In the genomic region with DNA sequence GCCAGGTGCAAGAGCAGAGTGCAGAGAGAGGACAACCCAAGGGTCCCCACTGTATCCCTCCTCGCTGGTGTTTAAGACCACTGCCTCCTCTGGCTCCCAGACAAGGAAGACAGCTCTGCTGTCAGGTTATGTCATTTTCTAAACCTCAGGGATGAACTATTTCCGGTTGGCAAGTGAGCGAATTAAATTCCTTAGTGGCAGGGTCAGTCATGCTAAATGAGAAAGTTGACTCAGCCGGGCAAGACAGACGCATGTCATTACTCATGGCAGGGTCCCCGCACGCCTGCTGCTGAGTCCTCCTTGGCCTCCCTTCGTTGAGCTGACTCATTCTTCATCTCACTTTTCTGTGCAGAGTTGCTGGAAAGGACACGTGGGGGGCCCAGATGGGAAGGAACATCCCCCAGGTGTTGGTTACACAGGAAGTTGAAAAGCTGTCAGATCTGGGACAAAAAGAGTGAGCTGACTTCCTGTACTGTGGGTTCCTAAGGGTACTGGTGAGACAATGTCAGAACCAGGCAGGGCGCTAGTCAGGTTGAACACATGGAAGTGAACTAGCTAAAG, we compare ENCODE assay signal across 9 cellular contexts. TPM values are rescaled to one million over a fixed set of nuclear protein-coding genes. Genes with fewer than 3 reads are reported as not detected.
A peak's percentile ranks its signal among the peaks of the same experiment; 100 is the strongest.
DNase-seq lines count a peak whose midpoint lies in the region; ATAC-seq, FAIRE-seq and TF ChIP-seq lines count a peak whose summit lies in the region.
"Had no signal": no experiment of that assay in that cellular context is flagged by ENCODE, and none has a peak within 500 bp of the region (broad histone marks: within the 10 kb centered on the region; RNA-seq: fewer than 3 reads in every experiment).

No MANE protein-coding gene starts in this region.

- FAIRE-seq in H1 (lab: Jason Lieb, UNC): no peak
- FAIRE-seq: endometrium had no signal

- H3K27me3 Mint-ChIP-seq in activated CD4-positive, alpha-beta T cell treated with anti-CD3 and anti-CD28 coated beads, Interleukin-2, amount 10 ng/mL, durations not matched to agents 24 days and 14 days: no peaks in the 10 kb centered on the region

- WGBS in H1 (ENCODE audit: extremely low coverage in 1 of 2, insufficient coverage in 1 of 2, insufficient read length in 1 of 2, insufficient replicate concordance in 2 of 2, low coverage in 1 of 2, low lambda C conversion rate in 2 of 2, missing lambda C conversion rate in 1 of 2), 2 experiments: 89% methylated on average over 10 of the region's 10 CpGs; no CpG with 5 or more reads in 1 of the 2 experiments

- peaks cover 11% of the 10 kb centered on the region for H3K9me3 Mint-ChIP-seq in activated CD4-positive, alpha-beta T cell treated with anti-CD3 and anti-CD28 coated beads, Interleukin-2, amount 10 ng/mL, durations not matched to agents 24 days and 14 days

- no peak overlapping the region for H3K23ac ChIP-seq in H1 (ENCODE audit: insufficient read length)

- no peak overlapping the region for H2BK12ac ChIP-seq in H1 (ENCODE audit: low read depth, low read length)

- no peak overlapping the region for H2BK15ac ChIP-seq in H1 (ENCODE audit: low read length)

- H3K56ac ChIP-seq in H1 (replicated peaks; ENCODE audit: insufficient read length, low read depth, low read length): no peak overlapping the region

- no peak overlapping the region for H3K4me2 ChIP-seq in H1 (ENCODE audit: insufficient read depth in 1 of 2, low read depth in 2 of 2, low read length in 2 of 2)

- no peaks in the 10 kb centered on the region for H3K9me3 ChIP-seq in H1 (ENCODE audit: insufficient read depth in 2 of 2, low read depth in 1 of 2, low read length in 1 of 2)

- no peak overlapping the region for H3K4ac ChIP-seq in H1 (replicated peaks; ENCODE audit: insufficient read length, low read depth, low read length)

- no peak for TF ChIP-seq POLR2A in H1 (IDR thresholded peaks at IDR 0.05; ENCODE audit: control extremely low read depth in 1 of 2, low read depth in 2 of 2, low read length in 2 of 2)

- intact Hi-C loops in activated CD4-positive, alpha-beta T cell treated with anti-CD3 and anti-CD28 coated beads, Interleukin-2, amount 10 ng/mL, durations not matched to agents 24 days and 14 days (cut with micrococcal nuclease): loop anchor here (1.0 kb wide), 2 partner anchors 20 to 26 kb away; no protein-coding TSS in a partner anchor
- intact Hi-C loops in Right ventricle myocardium superior (cut with DNase I): no loop called here

- H3K79me1 ChIP-seq in H1 (ENCODE audit: low read depth, low read length): no peaks in the 10 kb centered on the region

- no peaks in the 10 kb centered on the region for H3K36me3 ChIP-seq in H1 (ENCODE audit: control insufficient read depth in 2 of 4, insufficient read depth in 4 of 4, low read length in 3 of 4)

- peak overlapping the region; percentile 73 for H3K27ac Mint-ChIP-seq in activated CD4-positive, alpha-beta T cell treated with anti-CD3 and anti-CD28 coated beads, Interleukin-2, amount 10 ng/mL, durations not matched to agents 24 days and 14 days

- H2BK20ac ChIP-seq in H1 (ENCODE audit: low read length): no peak overlapping the region

- no peak overlapping the region for H3K9ac ChIP-seq in H1 (replicated peaks in 1 of 4; ENCODE audit: extremely low read depth in 1 of 4, low read depth in 3 of 4, low read length in 3 of 4)

- H3K4me3 ChIP-seq in H1 (ENCODE audit: extremely low read depth in 1 of 4, insufficient read depth in 2 of 4, low read depth in 3 of 4, low read length in 4 of 4): no peak overlapping the region

- 0 out of 2 replicates have a peak overlapping the region, but pooled peaks have one; percentile 1 for H2BK5ac ChIP-seq in H1 (ENCODE audit: low read depth, low read length)

- no peak for TF ChIP-seq EP300 in H1 (IDR thresholded peaks at IDR 0.05; ENCODE audit: borderline replicate concordance in 1 of 2, low read depth in 2 of 2, low read length in 2 of 2)

- ATAC-seq in HG03280 (IDR thresholded peaks at IDR 0.05; ENCODE audit: unreplicated experiment) (peak; percentile 59), HG02870 (IDR thresholded peaks at IDR 0.05; ENCODE audit: unreplicated experiment) (no peak), Right ventricle myocardium superior (ENCODE audit: poor library complexity) (no peak)

- H4K20me1 ChIP-seq in H1 (replicated peaks in 1 of 2; ENCODE audit: control insufficient read depth in 1 of 2, insufficient read depth in 2 of 2, low read length in 2 of 2): no peaks in the 10 kb centered on the region

- H3K14ac ChIP-seq in H1 (ENCODE audit: insufficient read length): no peak overlapping the region

- no peak overlapping the region for H4K8ac ChIP-seq in H1 (ENCODE audit: extremely low read depth, insufficient read depth, low read length)

- TF ChIP-seq RAD21 in H1 (IDR thresholded peaks at IDR 0.05 in 1 of 2, conservative IDR thresholded peaks at IDR 0.05 in 1 of 2; ENCODE audit: low read depth in 2 of 2, low read length in 2 of 2): no peak

- no peaks in the 10 kb centered on the region for H3K4me1 ChIP-seq in H1 (replicated peaks in 1 of 4; ENCODE audit: control insufficient read depth in 3 of 4, insufficient read depth in 4 of 4, low read length in 3 of 4)

- H3K23me2 ChIP-seq in H1 (ENCODE audit: low read depth, low read length): no peaks in the 10 kb centered on the region

- no peak overlapping the region for H4K5ac ChIP-seq in H1 (ENCODE audit: insufficient read length, low read depth, low read length)

- no peaks in the 10 kb centered on the region for H3K79me2 ChIP-seq in H1 (ENCODE audit: control insufficient read depth in 1 of 2, insufficient read depth in 2 of 2, low read length in 2 of 2)

- H2AK5ac ChIP-seq in H1 (ENCODE audit: low read depth, low read length): no peak overlapping the region

- no peak for TF ChIP-seq CTCF in H1 (IDR thresholded peaks at IDR 0.05; ENCODE audit: control extremely low read depth in 1 of 3, insufficient read depth in 1 of 3, low read depth in 1 of 3, low read length in 3 of 3)

- CTCF ChIA-PET in H1 (lab: Charles Lee; ENCODE audit: partially characterized antibody): interaction anchor here (0.5 kb wide), 1 partner anchor 93 kb away, joined by 3 read pairs; no protein-coding TSS in a partner anchor

- H4K91ac ChIP-seq in H1 (replicated peaks; ENCODE audit: insufficient read length, low read length): no peak overlapping the region

- peaks cover 7% of the 10 kb centered on the region for H3K36me3 Mint-ChIP-seq in activated CD4-positive, alpha-beta T cell treated with anti-CD3 and anti-CD28 coated beads, Interleukin-2, amount 10 ng/mL, durations not matched to agents 24 days and 14 days (ENCODE audit: low read depth)

- H3K18ac ChIP-seq in H1 (ENCODE audit: extremely low read depth, low read length): no peak overlapping the region

- peak overlapping the region; percentile 68 for H3K4me3 Mint-ChIP-seq in activated CD4-positive, alpha-beta T cell treated with anti-CD3 and anti-CD28 coated beads, Interleukin-2, amount 10 ng/mL, durations not matched to agents 24 days and 14 days

- peak; percentile 17 for DNase-seq in AG08396 (ENCODE audit: low spot score)
- DNase-seq in activated CD4-positive, alpha-beta T cell treated with anti-CD3 and anti-CD28 coated beads, Interleukin-2, amount 10 ng/mL, durations not matched to agents 24 days and 14 days: peak; percentile 85
- DNase-seq in H1 (ENCODE audit: low read depth in 1 of 2, low spot score in 2 of 2): no peak
- peak; percentile 29 for DNase-seq in stimulated activated CD8-positive, alpha-beta memory T cell treated with anti-CD3 and anti-CD28 coated beads, Interleukin-12 subunit alpha, Interleukin-12 subunit beta, amount 100 ng/mL, for 4 hours (ENCODE audit: low read depth)
- no peak for DNase-seq in SK-N-DZ (ENCODE audit: low spot score)
- no peak for DNase-seq in Right ventricle myocardium superior

- no peaks in the 10 kb centered on the region for H3K27me3 ChIP-seq in H1 (replicated peaks in 1 of 4; ENCODE audit: control insufficient read depth in 3 of 4, extremely low read depth in 1 of 4, insufficient read depth in 3 of 4, low read length in 3 of 4)

- H2BK120ac ChIP-seq in H1 (replicated peaks; ENCODE audit: low read depth, low read length): no peak overlapping the region

- H3K4me1 Mint-ChIP-seq in activated CD4-positive, alpha-beta T cell treated with anti-CD3 and anti-CD28 coated beads, Interleukin-2, amount 10 ng/mL, durations not matched to agents 24 days and 14 days: peaks cover 43% of the 10 kb centered on the region

- H3K27ac ChIP-seq in H1 (ENCODE audit: low read depth, low read length): no peak overlapping the region

- H2AFZ ChIP-seq in H1 (ENCODE audit: low read length): no peak overlapping the region

- POLR2A ChIA-PET in H1 (lab: Charles Lee; ENCODE audit: partially characterized antibody): no interaction called here

TF ChIP-seq in H1, 55 proteins besides CTCF, POLR2A, EP300 and RAD21 (continues in another document):
- no peak for TF ChIP-seq TBP (IDR thresholded peaks at IDR 0.05; ENCODE audit: low read depth, low read length)
- TF ChIP-seq SRF (IDR thresholded peaks at IDR 0.05; ENCODE audit: low read depth, low read length): no peak
- TF ChIP-seq SP1 (IDR thresholded peaks at IDR 0.05; ENCODE audit: low read depth, low read length): no peak
- TF ChIP-seq BRCA1 (IDR thresholded peaks at IDR 0.05; ENCODE audit: low read depth, low read length): no peak
- TF ChIP-seq, protein P1, sequence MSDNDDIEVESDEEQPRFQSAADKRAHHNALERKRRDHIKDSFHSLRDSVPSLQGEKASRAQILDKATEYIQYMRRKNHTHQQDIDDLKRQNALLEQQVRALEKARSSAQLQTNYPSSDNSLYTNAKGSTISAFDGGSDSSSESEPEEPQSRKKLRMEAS (IDR thresholded peaks at IDR 0.05): no peak
- no peak for TF ChIP-seq SP4 (IDR thresholded peaks at IDR 0.05; ENCODE audit: low read length)
- TF ChIP-seq SIRT6 (IDR thresholded peaks at IDR 0.05; ENCODE audit: low read length): no peak
- no peak for TF ChIP-seq CEBPB (IDR thresholded peaks at IDR 0.05; ENCODE audit: low read depth, low read length)
- TF ChIP-seq EZH2 (IDR thresholded peaks at IDR 0.05; ENCODE audit: low read depth, low read length, severe bottlenecking): no peak

RNA-seq across cellular contexts. Expression of gene UCN3, which starts 47.1 kb away (rescaled TPM):
- not detected in 2 replicates for total RNA-seq in activated CD4-positive, alpha-beta T cell treated with anti-CD3 and anti-CD28 coated beads, Interleukin-2, amount 10 ng/mL, durations not matched to agents 24 days and 14 days
- not detected in 2 replicates for total RNA-seq in H1 (2021; fragmentation: NEBNext Ultra II Directional; extraction: Animal tissue kit (Norgen Biotek cat#: 25700))
- not detected in 2 replicates for polyA plus RNA-seq in H1 (2011; rRNA removed)
- not detected for polyA plus RNA-seq in H1 (2011; cell fraction: cytosol; rRNA removed)
- polyA plus RNA-seq in H1 (2011; cell fraction: nucleus; rRNA removed): not detected
- not detected in 4 replicates for polyA plus RNA-seq in H1 (2012, experiment 1 of 2)
- not detected for polyA plus RNA-seq in H1 (2012, experiment 2 of 2)
- polyA plus RNA-seq in H1 (2013, experiment 1 of 2): not detected
- not detected for polyA plus RNA-seq in H1 (2013, experiment 2 of 2)
- polyA minus RNA-seq in H1 (2011; rRNA and poly(A)+ RNA removed): not detected in 2 replicates
- not detected for polyA minus RNA-seq in H1 (2011; cell fraction: cytosol; rRNA and poly(A)+ RNA removed)
- polyA minus RNA-seq in H1 (2011; cell fraction: nucleus; rRNA and poly(A)+ RNA removed): not detected
- polyA plus RNA-seq in SK-N-DZ (2014; cell fraction: cytosol; rRNA removed): not detected in 2 replicates
- polyA plus RNA-seq in SK-N-DZ (2014; cell fraction: nucleus; rRNA removed): not detected in 2 replicates
- not detected for total RNA-seq in Right ventricle myocardium superior

Comparison
In these comparisons a context has a peak if more than half of its experiments do, and no peak if none do; other contexts are left out.
1. DNase-seq: peak in AG08396 (single experiment), activated CD4-positive, alpha-beta T cell treated with anti-CD3 and anti-CD28 coated beads, Interleukin-2, amount 10 ng/mL, durations not matched to agents 24 days and 14 days (single experiment) and stimulated activated CD8-positive, alpha-beta memory T cell treated with anti-CD3 and anti-CD28 coated beads, Interleukin-12 subunit alpha, Interleukin-12 subunit beta, amount 100 ng/mL, for 4 hours (single experiment); none in H1 (0 of 2), SK-N-DZ (single experiment) and Right ventricle myocardium superior (single experiment).